ENCODE assay signal across 25 cellular contexts in genomic region chr5:59547731-59548130, GRCh38.
DNase-seq lines count a peak whose midpoint lies in the region; ATAC-seq and TF ChIP-seq lines count a peak whose summit lies in the region.
"Had no signal": no experiment of that assay in that cellular context is flagged by ENCODE, and none has a peak within 500 bp of the region (broad histone marks: within the 10 kb centered on the region; RNA-seq: fewer than 3 reads in every experiment).

No MANE protein-coding gene starts in this region.

- H4K20me1 ChIP-seq in Loucy (ENCODE audit: insufficient read depth, low read length, poor library complexity, severe bottlenecking): no peaks in the 10 kb centered on the region

- H2BK5ac ChIP-seq in mesenchymal stem cell (ENCODE audit: low read depth, low read length, poor library complexity, severe bottlenecking): no peak overlapping the region

- no peak overlapping the region for H3K18ac ChIP-seq in mesenchymal stem cell (ENCODE audit: low read depth in 1 of 2, low read length in 2 of 2)

- H3K4me3 ChIP-seq in Loucy (ENCODE audit: low read length, poor library complexity, severe bottlenecking) (no peak overlapping the region), mesenchymal stem cell (ENCODE audit: insufficient read depth in 1 of 2, low read depth in 1 of 2, low read length in 2 of 2) (no peak overlapping the region), gastrocnemius medialis (no peak overlapping the region)
- H3K4me3 ChIP-seq: esophagus muscularis mucosa, heart right ventricle, right atrium auricular region had no signal

- H2BK120ac ChIP-seq in mesenchymal stem cell (ENCODE audit: low read depth, low read length): no peak overlapping the region

- in situ Hi-C loops in gastrocnemius medialis (cut with MboI; ENCODE audit: low sequenced_read_pairs in 4 of 4): no loop called here

- H2BK15ac ChIP-seq in mesenchymal stem cell (ENCODE audit: low read depth, poor library complexity, severe bottlenecking): no peak overlapping the region

- TF ChIP-seq CTCF in Loucy (conservative IDR thresholded peaks at IDR 0.05; ENCODE audit: low read length) (no peak), brain (conservative IDR thresholded peaks at IDR 0.05) (no peak), gastrocnemius medialis (IDR thresholded peaks at IDR 0.05 in 4 of 5, conservative IDR thresholded peaks at IDR 0.05 in 1 of 5) (no peak)

- H3K9me3 Mint-ChIP-seq in brain: no peaks in the 10 kb centered on the region
- H3K9me3 Mint-ChIP-seq: activated CD8-positive, alpha-beta T cell treated with anti-CD3 and anti-CD28 coated beads for 36 hours; activated naive CD4-positive, alpha-beta T cell treated with anti-CD3 and anti-CD28 coated beads, Interleukin-2, amount 50 U/mL, for 24 hours; activated T-helper 2 cell treated with anti-CD3 and anti-CD28 coated beads, Interferon-gamma antibody, Interleukin-2, Interleukin-4, amounts not matched to agents 10 μg/mL and 5 μg/mL and 100 μg/mL, durations not matched to agents 14 hours and 24 hours and 36 hours; endodermal cell; naive thymus-derived CD4-positive, alpha-beta T cell; T-helper 1 cell treated with Interleukin-12 subunit alpha and Interleukin-12 subunit beta and Interleukin-4 antibody, amounts not matched to agents 30 μg/mL and 1 μg/mL, for 36 hours had no signal

- peak overlapping the region in 1 of 5 experiments; percentile 6 for H3K4me3 Mint-ChIP-seq in brain
- H3K4me3 Mint-ChIP-seq: activated CD8-positive, alpha-beta T cell treated with anti-CD3 and anti-CD28 coated beads for 36 hours; activated naive CD4-positive, alpha-beta T cell treated with anti-CD3 and anti-CD28 coated beads, Interleukin-2, amount 50 U/mL, for 24 hours; endodermal cell; naive thymus-derived CD4-positive, alpha-beta T cell; T-helper 1 cell treated with Interleukin-12 subunit alpha and Interleukin-12 subunit beta and Interleukin-4 antibody, amounts not matched to agents 30 μg/mL and 1 μg/mL, for 36 hours had no signal

- H3K9ac ChIP-seq in Loucy (ENCODE audit: low read depth, low read length, poor library complexity, severe bottlenecking): no peak overlapping the region
- H3K9ac ChIP-seq in mesenchymal stem cell (ENCODE audit: low read length): no peak overlapping the region

- no peak overlapping the region for H3K23ac ChIP-seq in mesenchymal stem cell (ENCODE audit: low read length in 2 of 2)

- no peaks in the 10 kb centered on the region for H3F3A ChIP-seq in Loucy (ENCODE audit: low read depth)

- H3K27ac Mint-ChIP-seq in brain: peak overlapping the region in 3 of 5 experiments; percentile 16 to 64 (median 25)
- H3K27ac Mint-ChIP-seq: activated CD8-positive, alpha-beta T cell treated with anti-CD3 and anti-CD28 coated beads for 36 hours; activated naive CD4-positive, alpha-beta T cell treated with anti-CD3 and anti-CD28 coated beads, Interleukin-2, amount 50 U/mL, for 24 hours; activated T-helper 2 cell treated with anti-CD3 and anti-CD28 coated beads, Interferon-gamma antibody, Interleukin-2, Interleukin-4, amounts not matched to agents 10 μg/mL and 5 μg/mL and 100 μg/mL, durations not matched to agents 14 hours and 24 hours and 36 hours; endodermal cell; naive thymus-derived CD4-positive, alpha-beta T cell; T-helper 1 cell treated with Interleukin-12 subunit alpha and Interleukin-12 subunit beta and Interleukin-4 antibody, amounts not matched to agents 30 μg/mL and 1 μg/mL, for 36 hours had no signal

- H3K4ac ChIP-seq in mesenchymal stem cell (ENCODE audit: low read depth in 1 of 2, low read length in 2 of 2): no peak overlapping the region

- 0 out of 2 replicates have a peak overlapping the region, but pooled peaks have one; percentile 29 for H2AFZ ChIP-seq in Loucy (ENCODE audit: low read length)
- no peak overlapping the region for H2AFZ ChIP-seq in mesenchymal stem cell (ENCODE audit: low read depth, low read length)

- H3K4me2 ChIP-seq in Loucy (ENCODE audit: low read depth, low read length, poor library complexity, severe bottlenecking) (no peak overlapping the region), mesenchymal stem cell (ENCODE audit: low read length, poor library complexity, severe bottlenecking) (peak overlapping the region; percentile 45)

- no peaks in the 10 kb centered on the region for H3K4me1 ChIP-seq in Loucy (ENCODE audit: insufficient read depth, low read length, poor library complexity, severe bottlenecking)
- H3K4me1 ChIP-seq in mesenchymal stem cell (ENCODE audit: control insufficient read depth, insufficient read depth, low read depth, low read length): peaks cover 3% of the 10 kb centered on the region
- peaks cover 45 to 72% of the 10 kb centered on the region in 2 donors for H3K4me1 ChIP-seq in gastrocnemius medialis
- H3K4me1 ChIP-seq: foreskin keratinocyte had no signal

- peaks cover 36% of the 10 kb centered on the region for H3K4me1 Mint-ChIP-seq in brain
- H3K4me1 Mint-ChIP-seq: activated naive CD4-positive, alpha-beta T cell treated with anti-CD3 and anti-CD28 coated beads, Interleukin-2, amount 50 U/mL, for 24 hours; naive thymus-derived CD4-positive, alpha-beta T cell had no signal

- WGBS in mesenchymal stem cell: 76% methylated on average over 2 of the region's 3 CpGs

- H3K14ac ChIP-seq in mesenchymal stem cell (ENCODE audit: low read length in 2 of 2): no peak overlapping the region

- H3K79me2 ChIP-seq in Loucy (ENCODE audit: insufficient read depth, low read length): no peaks in the 10 kb centered on the region

- no peaks in the 10 kb centered on the region for H3K27me3 Mint-ChIP-seq in brain
- H3K27me3 Mint-ChIP-seq: activated CD8-positive, alpha-beta T cell treated with anti-CD3 and anti-CD28 coated beads for 36 hours; naive thymus-derived CD4-positive, alpha-beta T cell had no signal

- DNase-seq in mesenchymal stem cell: no peak
- DNase-seq in gastrocnemius medialis: peak in 1 of 2 donors; percentile 26
- no peak for DNase-seq in mesenteric fat pad (ENCODE audit: low spot score)
- no peak for DNase-seq in DMS153 treated with DMSO at 0.1 percent for 48 hours (lab: John Stamatoyannopoulos, UW; ENCODE audit: unreplicated experiment)
- DNase-seq: activated CD8-positive, alpha-beta T cell treated with anti-CD3 and anti-CD28 coated beads for 36 hours; C1 segment of cervical spinal cord; endodermal cell; foreskin keratinocyte; heart right ventricle; IMR-90; naive thymus-derived CD4-positive, alpha-beta T cell; NCI-H1092 treated with DMSO at 0.1 percent for 48 hours; NCI-H187 treated with DMSO at 0.1 percent for 48 hours; NCI-H526 treated with DMSO at 0.1 percent for 48 hours; stimulated activated CD4-positive, alpha-beta T cell treated with anti-CD3 and anti-CD28 coated beads, Interleukin-2, amount 100 ng/mL, for 24 hours; trophoblast cell had no signal

- no peak overlapping the region for H2BK12ac ChIP-seq in mesenchymal stem cell (ENCODE audit: low read length in 2 of 2)

- TF ChIP-seq POLR2A in gastrocnemius medialis (IDR thresholded peaks at IDR 0.05): no peak

- H3K36me3 ChIP-seq in Loucy (ENCODE audit: insufficient read depth, low read length) (no peaks in the 10 kb centered on the region), mesenchymal stem cell (ENCODE audit: control insufficient read depth in 1 of 2, insufficient read depth in 2 of 2, low read depth in 1 of 2, low read length in 2 of 2) (no peaks in the 10 kb centered on the region), gastrocnemius medialis (no peaks in the 10 kb centered on the region)
- H3K36me3 ChIP-seq: esophagus muscularis mucosa, heart right ventricle, right atrium auricular region had no signal

- H3K27ac ChIP-seq in mesenchymal stem cell (ENCODE audit: low read length, poor library complexity, severe bottlenecking) (peak overlapping the region; percentile 57), gastrocnemius medialis (peak overlapping the region; percentile 87 to 93 (median 91))
- H3K27ac ChIP-seq: esophagus muscularis mucosa, heart right ventricle, right atrium auricular region had no signal

- H3K9me3 ChIP-seq in Loucy (ENCODE audit: insufficient read depth, low read depth, low read length) (no peaks in the 10 kb centered on the region), mesenchymal stem cell (ENCODE audit: control insufficient read depth, low read length) (no peaks in the 10 kb centered on the region), gastrocnemius medialis (no peaks in the 10 kb centered on the region)
- H3K9me3 ChIP-seq: esophagus muscularis mucosa, heart right ventricle, right atrium auricular region had no signal

- H4K91ac ChIP-seq in mesenchymal stem cell (ENCODE audit: low read length): no peak overlapping the region

- H3K36me3 Mint-ChIP-seq in brain: no peaks in the 10 kb centered on the region
- H3K36me3 Mint-ChIP-seq: activated naive CD4-positive, alpha-beta T cell treated with anti-CD3 and anti-CD28 coated beads, Interleukin-2, amount 50 U/mL, for 24 hours; naive thymus-derived CD4-positive, alpha-beta T cell had no signal

- H2AK5ac ChIP-seq in mesenchymal stem cell (ENCODE audit: low read length, severe bottlenecking): peak overlapping the region; percentile 75

- intact Hi-C loops in gastrocnemius medialis (cut with DNase I; ENCODE audit: low total_unique reads): no loop called here

- no peaks in the 10 kb centered on the region for H3K79me1 ChIP-seq in mesenchymal stem cell (replicated peaks; ENCODE audit: low read length, poor library complexity, severe bottlenecking)

- H3K27me3 ChIP-seq in Loucy (ENCODE audit: insufficient read depth, low read length, poor library complexity, severe bottlenecking): no peaks in the 10 kb centered on the region
- H3K27me3 ChIP-seq in mesenchymal stem cell (ENCODE audit: control insufficient read depth in 1 of 2, insufficient read depth in 1 of 2, low read length in 2 of 2): no peaks in the 10 kb centered on the region
- H3K27me3 ChIP-seq in gastrocnemius medialis: no peaks in the 10 kb centered on the region
- H3K27me3 ChIP-seq: esophagus muscularis mucosa, foreskin keratinocyte, heart right ventricle, right atrium auricular region had no signal

- no peak overlapping the region for H4K8ac ChIP-seq in mesenchymal stem cell (ENCODE audit: low read length)

- H3K9me2 ChIP-seq in Loucy (replicated peaks; ENCODE audit: low read depth, low read length): no peaks in the 10 kb centered on the region

- no peak for ATAC-seq in gastrocnemius medialis
- no peak for ATAC-seq in HG03342 (IDR thresholded peaks at IDR 0.05; ENCODE audit: unreplicated experiment)
- ATAC-seq: activated CD4-positive, CD25-positive, alpha-beta regulatory T cell treated with anti-CD3 and anti-CD28 coated beads, Interleukin-2, amount 50 U/mL, for 24 hours; activated CD8-positive, alpha-beta T cell treated with anti-CD3 and anti-CD28 coated beads for 36 hours; foreskin keratinocyte; heart right ventricle; naive thymus-derived CD4-positive, alpha-beta T cell had no signal
